31 cellular contexts compared by ENCODE assay signal in the genomic region with DNA sequence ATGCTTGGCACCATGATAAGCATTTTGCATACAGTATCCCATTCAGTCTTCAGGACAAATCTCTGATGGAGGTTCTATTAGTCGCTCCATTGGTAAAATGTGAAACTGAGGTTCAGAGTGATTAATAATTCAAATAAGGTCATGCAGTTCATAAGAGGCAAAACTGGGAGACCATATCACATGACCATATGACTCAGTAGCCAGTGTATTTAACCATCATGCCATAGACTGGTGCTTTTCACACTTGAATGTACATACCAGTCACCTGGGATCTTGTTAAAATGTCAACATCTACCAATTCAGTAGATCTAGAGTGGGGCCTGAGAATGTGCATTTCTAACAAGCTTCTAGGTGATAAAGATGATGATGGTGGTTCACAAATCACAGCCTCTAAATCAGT. TPM values are rescaled to one million over a fixed set of nuclear protein-coding genes. Genes with fewer than 3 reads are reported as not detected.
A peak's percentile ranks its signal among the peaks of the same experiment; 100 is the strongest.
DNase-seq lines count a peak whose midpoint lies in the region; ATAC-seq, FAIRE-seq and TF ChIP-seq lines count a peak whose summit lies in the region.
"Had no signal": no experiment of that assay in that cellular context is flagged by ENCODE, and none has a peak within 500 bp of the region (broad histone marks: within the 10 kb centered on the region; RNA-seq: fewer than 3 reads in every experiment).

No MANE protein-coding gene starts in this region.

- ATAC-seq in right lobe of liver = no peak
- no peak for ATAC-seq in GM21619 (IDR thresholded peaks at IDR 0.05; ENCODE audit: unreplicated experiment)
- ATAC-seq: CD8-positive, alpha-beta T cell; GM23338; Panc1 had no signal

- in situ Hi-C loops in ACHN (cut with HindIII; ENCODE audit: low pct_ligation_motif_present, low pct_unique_long_range_greater_than_20kb, low sequenced_read_pairs) = no loop called here

- no peaks in the 10 kb centered on the region for H3K9me3 ChIP-seq in right lobe of liver
- H3K9me3 ChIP-seq: SK-N-SH had no signal

- H3K27ac ChIP-seq in right lobe of liver = no peak overlapping the region
- H3K27ac ChIP-seq: BLaER1 treated with 17β-estradiol and CSF1 and Interleukin-3, amounts not matched to agents 10 nM and 100 nM; KMS-11 had no signal

- no peaks in the 10 kb centered on the region for H3K27me3 ChIP-seq in bronchial epithelial cell (ENCODE audit: control insufficient read depth, insufficient read depth, low read length)
- H3K27me3 ChIP-seq in right lobe of liver = no peaks in the 10 kb centered on the region
- H3K27me3 ChIP-seq: BLaER1 treated with 17β-estradiol and CSF1 and Interleukin-3, amounts not matched to agents 10 nM and 100 nM had no signal

- peaks cover 0 to 19% (median 5%) of the 10 kb centered on the region in 4 donors for H3K4me1 ChIP-seq in right lobe of liver

- intact Hi-C loops in right lobe of liver (cut with DNase I) = no loop called here

- TF ChIP-seq POLR2A in right lobe of liver (IDR thresholded peaks at IDR 0.05) = no peak

- no peaks in the 10 kb centered on the region for H3K36me3 ChIP-seq in bronchial epithelial cell (ENCODE audit: control insufficient read depth, insufficient read depth, low read length)
- H3K36me3 ChIP-seq in right lobe of liver = peaks cover 0 to 5% (median 0%) of the 10 kb centered on the region in 4 donors
- H3K36me3 ChIP-seq: BLaER1 treated with 17β-estradiol and CSF1 and Interleukin-3, amounts not matched to agents 10 nM and 100 nM; HAP-1 had no signal

- H3K4me3 ChIP-seq in bronchial epithelial cell (ENCODE audit: low read depth, low read length) = no peak overlapping the region
- H3K4me3 ChIP-seq in fibroblast of mammary gland (ENCODE audit: control insufficient read depth, low read depth, low read length) = no peak overlapping the region
- H3K4me3 ChIP-seq in right lobe of liver = no peak overlapping the region
- H3K4me3 ChIP-seq: BLaER1 treated with 17β-estradiol and CSF1 and Interleukin-3, amounts not matched to agents 10 nM and 100 nM; GM23338; HAP-1 had no signal

- peak; percentile 38 for DNase-seq in ACHN
- peak; percentile 3 for DNase-seq in M059J (ENCODE audit: low read depth)
- DNase-seq in bronchial epithelial cell (ENCODE audit: low read depth) = peak; percentile 77
- peak; percentile 17 for DNase-seq in fibroblast of mammary gland (ENCODE audit: low read depth)
- no peak for DNase-seq in right lobe of liver
- no peak for DNase-seq in stimulated activated CD4-positive, alpha-beta T cell treated with anti-CD3 and anti-CD28 coated beads, Interleukin-4, amount 100 ng/mL, for 24 hours
- DNase-seq in HUDEP-2 (lab: John Stamatoyannopoulos, UW; ENCODE audit: unreplicated experiment in 76 of 76) = no peak
- DNase-seq: AML-193; Calu3; CD8-positive, alpha-beta T cell; DMS153; HFFc6; IMR-90; NCI-H1048; NCI-H1417 treated with DMSO at 0.1 percent for 48 hours; NCI-H187; NCI-H2081 treated with DMSO at 0.1 percent for 48 hours; NCI-H2171; NCI-H226; NCI-H510A; NCI-H69; SK-N-SH; SW 1271 had no signal

- TF ChIP-seq CTCF in bronchial epithelial cell (IDR thresholded peaks at IDR 0.05; ENCODE audit: insufficient read depth, low read length, severe bottlenecking) = no peak
- no peak for TF ChIP-seq CTCF in fibroblast of mammary gland (conservative IDR thresholded peaks at IDR 0.05; ENCODE audit: control insufficient read depth, insufficient read depth, low read depth, low read length)
- no peak for TF ChIP-seq CTCF in right lobe of liver (IDR thresholded peaks at IDR 0.05)

- no peak for FAIRE-seq in bronchial epithelial cell (lab: Jason Lieb, UNC)
- FAIRE-seq: A204.1, G401.6 had no signal

- 86% methylated on average over 1 of the region's 1 CpG for WGBS in right lobe of liver (ENCODE audit: insufficient coverage, low coverage, low lambda C conversion rate, missing lambda C conversion rate)

RNA-seq across cellular contexts. Expression of gene ACSM3, which starts 4.3 kb away (rescaled TPM):
- total RNA-seq in M059J (2014; rRNA removed; shearing (Covaris generic)) = 0.81 and 2.5 TPM in 2 replicates
- total RNA-seq in bronchial epithelial cell (1.8 and 4.6 TPM in 2 replicates), right lobe of liver (100 to 1,000 TPM in 1 of 6 experiments, 10 to 100 TPM in 5; 24.5 to 109 (median 57.9) TPM)

RNA-seq across cellular contexts. Expression of gene THUMPD1, which starts 26.5 kb away (rescaled TPM):
- total RNA-seq in M059J (2014; rRNA removed; shearing (Covaris generic)) = 45.2 and 57.3 TPM in 2 replicates
- total RNA-seq in bronchial epithelial cell = 82.8 and 105 TPM in 2 replicates
- total RNA-seq in right lobe of liver = 10 to 100 TPM; 13.5 to 26.4 (median 16.5) TPM

RNA-seq across cellular contexts. Expression of gene ERI2, which starts 38.2 kb away (rescaled TPM):
- total RNA-seq in M059J (2014; rRNA removed; shearing (Covaris generic)) = 14.0 and 22.3 TPM in 2 replicates
- total RNA-seq in bronchial epithelial cell (16.6 and 25.6 TPM in 2 replicates), right lobe of liver (10 to 100 TPM in 5 of 6 experiments, 1 to 10 TPM in 1; 9.8 to 15.9 (median 14.8) TPM)

RNA-seq across cellular contexts. Expression of gene REXO5, which starts 38.2 kb away (rescaled TPM):
- total RNA-seq in M059J (2014; rRNA removed; shearing (Covaris generic)) = 9.5 and 12.8 TPM in 2 replicates
- total RNA-seq in bronchial epithelial cell (1.1 and 2.4 TPM in 2 replicates), right lobe of liver (1 to 10 TPM; 1.1 to 2.9 (median 2.4) TPM)

Comparison
In these comparisons a context has a peak if more than half of its experiments do, and no peak if none do; other contexts are left out.
1. DNase-seq: peak in ACHN (single experiment), M059J (single experiment), bronchial epithelial cell (single experiment) and fibroblast of mammary gland (single experiment); none in right lobe of liver (0 of 3), stimulated activated CD4-positive, alpha-beta T cell treated with anti-CD3 and anti-CD28 coated beads, Interleukin-4, amount 100 ng/mL, for 24 hours (single experiment) and HUDEP-2 (0 of 76).